15 cellular contexts compared by ENCODE assay signal in the genomic region with DNA sequence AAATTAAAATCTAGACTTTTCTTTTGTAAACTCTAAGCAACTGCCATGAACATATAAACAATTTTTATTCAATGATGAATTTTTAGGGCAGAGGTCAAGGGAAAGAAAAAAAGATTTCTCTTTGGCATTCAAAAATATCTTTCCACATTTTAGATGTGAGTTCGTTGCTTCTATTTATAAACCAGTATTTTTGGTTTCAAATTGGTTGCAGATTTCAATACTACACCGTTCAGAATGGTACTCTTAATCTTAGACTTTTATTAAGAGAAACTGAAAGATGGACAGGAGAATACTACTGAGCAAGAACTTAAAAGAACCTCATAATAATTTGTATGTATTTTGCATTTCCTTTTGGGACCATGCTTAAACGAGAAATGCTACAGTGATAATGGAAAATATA.
DNase-seq lines count a peak whose midpoint lies in the region; ATAC-seq and TF ChIP-seq lines count a peak whose summit lies in the region.
"Had no signal": no experiment of that assay in that cellular context is flagged by ENCODE, and none has a peak within 500 bp of the region (broad histone marks: within the 10 kb centered on the region; RNA-seq: fewer than 3 reads in every experiment).

No MANE protein-coding gene starts in this region.

- 36 to 50% methylated on average over 3 of the region's 3 CpGs for WGBS in tibial nerve, 2 donors

- ATAC-seq in GM19438 (IDR thresholded peaks at IDR 0.05; ENCODE audit: low read depth, unreplicated experiment) (peak; percentile 58), HG02973 (IDR thresholded peaks at IDR 0.05; ENCODE audit: unreplicated experiment) (peak; percentile 34), GM19328 (IDR thresholded peaks at IDR 0.05; ENCODE audit: unreplicated experiment) (no peak)
- ATAC-seq: foreskin keratinocyte had no signal

- no peak for TF ChIP-seq EP300 in tibial nerve (IDR thresholded peaks at IDR 0.05)

- peaks cover 63% of the 10 kb centered on the region for H3K4me1 Mint-ChIP-seq in chondrocyte (ENCODE audit: low read depth)

- H3K27ac Mint-ChIP-seq in chondrocyte (ENCODE audit: unreplicated experiment) = peak overlapping the region; percentile 45

- H3K4me3 ChIP-seq in ACC112 (ENCODE audit: low read depth, low read length) (peak overlapping the region; percentile 69), tibial nerve (no peak overlapping the region)

- H3K4me1 ChIP-seq in ACC112 (ENCODE audit: control insufficient read depth, insufficient read depth, low read length, unreplicated experiment) (peaks cover 31% of the 10 kb centered on the region), tibial nerve (peaks cover 0 to 30% (median 7%) of the 10 kb centered on the region in 4 donors)

- no peaks in the 10 kb centered on the region for H3K9me3 ChIP-seq in tibial nerve

- H3K36me3 ChIP-seq in ACC112 (ENCODE audit: insufficient read depth, low read length) (peaks cover 18% of the 10 kb centered on the region), tibial nerve (peaks cover 0 to 36% (median 0%) of the 10 kb centered on the region in 3 donors)

- H3K27me3 Mint-ChIP-seq in chondrocyte (ENCODE audit: low read depth) = no peaks in the 10 kb centered on the region

- H3K27me3 ChIP-seq in ACC112 (ENCODE audit: insufficient read depth, low read length) (no peaks in the 10 kb centered on the region), tibial nerve (no peaks in the 10 kb centered on the region)
- H3K27me3 ChIP-seq: brain microvascular endothelial cell, foreskin keratinocyte had no signal

- peaks cover 10% of the 10 kb centered on the region for H3K36me3 Mint-ChIP-seq in chondrocyte (ENCODE audit: low read depth)

- peaks cover 5% of the 10 kb centered on the region for H3K9me3 Mint-ChIP-seq in chondrocyte (ENCODE audit: low read depth)

- TF ChIP-seq CTCF in chondrocyte (IDR thresholded peaks at IDR 0.05) (no peak), tibial nerve (IDR thresholded peaks at IDR 0.05) (no peak)

- no peak overlapping the region for H3K4me3 Mint-ChIP-seq in chondrocyte (ENCODE audit: unreplicated experiment)

- H3K79me2 ChIP-seq in ACC112 (ENCODE audit: control insufficient read depth, insufficient read depth, low read length, unreplicated experiment) = peaks cover 6% of the 10 kb centered on the region

- no peak for TF ChIP-seq POLR2A in tibial nerve (IDR thresholded peaks at IDR 0.05)

- DNase-seq in chondrocyte (ENCODE audit: low spot score) (no peak), tibial nerve (ENCODE audit: low spot score in 2 of 2) (no peak), NCI-H226 (no peak), NCI-H345 (lab: John Stamatoyannopoulos, UW) (no peak)
- DNase-seq: activated CD8-positive, alpha-beta memory T cell treated with anti-CD3 and anti-CD28 coated beads for 24 hours; brain microvascular endothelial cell; foreskin keratinocyte; GF-D8; NCI-H1105; stimulated activated naive CD4-positive, alpha-beta T cell had no signal

- peak overlapping the region; percentile 72 for H3K27ac ChIP-seq in ACC112 (ENCODE audit: low read depth, low read length)
- peak overlapping the region in 2 of 4 donors; percentile 68 to 81 for H3K27ac ChIP-seq in tibial nerve
- H3K27ac ChIP-seq: brain microvascular endothelial cell, foreskin keratinocyte, RWPE1 had no signal

- no peak overlapping the region for H2AFZ ChIP-seq in ACC112 (ENCODE audit: low read length, unreplicated experiment)
